ENCODE assay signal across 30 cellular contexts in the genomic region with DNA sequence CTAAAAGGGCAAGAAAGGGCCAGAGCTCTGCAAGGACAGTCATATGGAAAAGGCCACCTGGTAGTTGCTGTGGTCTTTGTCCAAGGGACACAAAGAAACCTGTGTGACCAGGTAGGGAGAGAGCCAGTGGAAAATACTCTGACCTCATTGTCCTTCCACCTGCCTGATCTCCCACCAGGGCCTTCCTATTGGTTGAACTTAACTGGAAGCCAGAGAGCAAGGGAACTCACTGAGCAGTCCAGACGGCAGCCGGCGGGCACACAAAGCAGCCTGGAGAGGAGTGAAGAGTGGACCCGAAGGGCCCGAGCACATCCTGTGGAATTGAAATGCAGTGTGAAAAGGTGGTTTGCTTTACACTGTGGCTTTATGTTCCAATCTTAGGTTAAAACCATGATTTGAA.
"Had no signal": no experiment of that assay in that cellular context is flagged by ENCODE, and none has a peak within 500 bp of the region (broad histone marks: within the 10 kb centered on the region; RNA-seq: fewer than 3 reads in every experiment).

No MANE protein-coding gene starts in this region.

- H3K9me3 ChIP-seq: gastrocnemius medialis, psoas muscle, testis had no signal

- H3K36me3 Mint-ChIP-seq: immature natural killer cell; naive thymus-derived CD8-positive, alpha-beta T cell; stimulated activated memory B cell treated with anti-CD40 and anti-IgM and Interleukin-4, amounts not matched to agents 10 μg/mL and 1 μg/mL and 100 μg/mL, for 72 hours; type B pancreatic cell had no signal

- DNase-seq: dorsolateral prefrontal cortex; effector CD4-positive, alpha-beta T cell; foreskin fibroblast; gastrocnemius medialis; heart left ventricle; immature natural killer cell; islet precursor cell; kidney glomerular epithelial cell; left colon; left ventricle myocardium superior; lower lobe of right lung; naive thymus-derived CD8-positive, alpha-beta T cell; nephron progenitor cell; nucleus accumbens; posterior cingulate gyrus; psoas muscle; right cardiac atrium; spleen; stimulated activated CD4-positive, alpha-beta T cell treated with anti-CD3 and anti-CD28 coated beads, Interleukin-4, amount 100 ng/mL, for 4 hours; stimulated activated naive CD8-positive, alpha-beta T cell treated with anti-CD3 and anti-CD28 coated beads, Interleukin-15, Interleukin-2, amounts not matched to agents 100 U/mL and 50 U/mL, for 24 hours; substantia nigra; testis; tibial artery had no signal

- H3K36me3 ChIP-seq: gastrocnemius medialis, heart left ventricle, lower lobe of right lung, spleen, tibial artery had no signal

- H3K4me3 Mint-ChIP-seq: immature natural killer cell; naive thymus-derived CD8-positive, alpha-beta T cell; nephron progenitor cell; stimulated activated memory B cell treated with anti-CD40 and anti-IgM and Interleukin-4, amounts not matched to agents 10 μg/mL and 1 μg/mL and 100 μg/mL, for 72 hours; type B pancreatic cell had no signal

- H3K4me1 ChIP-seq: gastrocnemius medialis, heart left ventricle, lower lobe of right lung, psoas muscle, spleen had no signal

- H3K79me2 ChIP-seq: hepatocyte had no signal

- H3K27me3 ChIP-seq: gastrocnemius medialis, heart left ventricle, hepatocyte, spleen, testis, tibial artery had no signal

- H3K27ac Mint-ChIP-seq: immature natural killer cell; naive thymus-derived CD8-positive, alpha-beta T cell; nephron progenitor cell; stimulated activated memory B cell treated with anti-CD40 and anti-IgM and Interleukin-4, amounts not matched to agents 10 μg/mL and 1 μg/mL and 100 μg/mL, for 72 hours; type B pancreatic cell had no signal

- H3K4me2 ChIP-seq: hepatocyte had no signal

- H3K27ac ChIP-seq: dorsolateral prefrontal cortex, epithelial cell of prostate, gastrocnemius medialis, heart left ventricle, hepatocyte, lower lobe of right lung, psoas muscle, skin epidermis, spleen, testis, tibial artery had no signal

- H2AFZ ChIP-seq: hepatocyte had no signal

- H3K4me1 Mint-ChIP-seq: immature natural killer cell; naive thymus-derived CD8-positive, alpha-beta T cell; stimulated activated memory B cell treated with anti-CD40 and anti-IgM and Interleukin-4, amounts not matched to agents 10 μg/mL and 1 μg/mL and 100 μg/mL, for 72 hours had no signal

- FAIRE-seq: colon had no signal

- H3K4me3 ChIP-seq: dorsolateral prefrontal cortex, gastrocnemius medialis, heart left ventricle, hepatocyte, lower lobe of right lung, psoas muscle, skin epidermis, spleen, testis, tibial artery had no signal

- ATAC-seq: esophagus mucosa; gastrocnemius medialis; heart left ventricle; left colon; left ventricle myocardium superior; lower lobe of right lung; naive thymus-derived CD8-positive, alpha-beta T cell; psoas muscle; right cardiac atrium; stimulated activated memory B cell treated with anti-CD40 and anti-IgM and Interleukin-4, amounts not matched to agents 10 μg/mL and 1 μg/mL and 100 μg/mL, for 72 hours; stimulated activated naive CD8-positive, alpha-beta T cell treated with anti-CD3 and anti-CD28 coated beads, Interleukin-15, Interleukin-2, amounts not matched to agents 100 U/mL and 50 U/mL, for 24 hours had no signal

- H3K27me3 Mint-ChIP-seq: stimulated activated memory B cell treated with anti-CD40 and anti-IgM and Interleukin-4, amounts not matched to agents 10 μg/mL and 1 μg/mL and 100 μg/mL, for 72 hours had no signal
